ENCODE assay signal across 8 cellular contexts in genomic region chr10:7666253-7667023, GRCh38. TPM values are rescaled to one million over a fixed set of nuclear protein-coding genes. Genes with fewer than 3 reads are reported as not detected.
A peak's percentile ranks its signal among the peaks of the same experiment; 100 is the strongest.
DNase-seq lines count a peak whose midpoint lies in the region; ATAC-seq and TF ChIP-seq lines count a peak whose summit lies in the region.

Gene ITIH5 (minus strand): TSS chr10:7666966. CDS start chr10:7666892, 74 bp downstream.

- H3K27me3 ChIP-seq in HUES48 (ENCODE audit: control insufficient read depth, insufficient read depth, low read length) (peaks cover 47% of the 10 kb centered on the region), kidney epithelial cell (ENCODE audit: control insufficient read depth, insufficient read depth, low read length) (peaks cover 32% of the 10 kb centered on the region)

- no peak for DNase-seq in astrocyte of the cerebellum (ENCODE audit: low read depth)
- DNase-seq in kidney epithelial cell (ENCODE audit: low read depth) = no peak
- no peak for DNase-seq in stimulated activated naive B cell treated with anti-CD40 and anti-IgM and Interleukin-4, amounts not matched to agents 10 μg/mL and 1 μg/mL and 100 μg/mL, for 72 hours
- no peak for DNase-seq in SHP77 (lab: John Stamatoyannopoulos, UW)
- DNase-seq in anterior cingulate cortex (lab: John Stamatoyannopoulos, UW) = no peak
- no peak for DNase-seq in left colon

- ATAC-seq in stimulated activated naive B cell treated with anti-CD40 and anti-IgM and Interleukin-4, amounts not matched to agents 10 μg/mL and 1 μg/mL and 100 μg/mL, for 72 hours (replicated peaks) = peak; percentile 36 to 43
- ATAC-seq in HG03342 (IDR thresholded peaks at IDR 0.05; ENCODE audit: unreplicated experiment) = no peak
- ATAC-seq in left colon = no peak

- intact Hi-C loops in left colon (cut with DNase I, micrococcal nuclease) = no loop called here

- H3K4me1 ChIP-seq in HUES48 (ENCODE audit: control insufficient read depth, insufficient read depth, low read length) = peaks cover 16% of the 10 kb centered on the region; the same call in 1 of the 2 replicates

- no peak for TF ChIP-seq CTCF in astrocyte of the cerebellum (IDR thresholded peaks at IDR 0.05; ENCODE audit: low read depth, low read length, missing control alignments)
- no peak for TF ChIP-seq CTCF in kidney epithelial cell (IDR thresholded peaks at IDR 0.05; ENCODE audit: insufficient read depth, low read length, poor library complexity, severe bottlenecking)

- peak within 1 kb of the TSS; percentile 77 to 79 for H3K4me3 Mint-ChIP-seq in stimulated activated naive B cell treated with anti-CD40 and anti-IgM and Interleukin-4, amounts not matched to agents 10 μg/mL and 1 μg/mL and 100 μg/mL, for 72 hours

- H3K27ac Mint-ChIP-seq in stimulated activated naive B cell treated with anti-CD40 and anti-IgM and Interleukin-4, amounts not matched to agents 10 μg/mL and 1 μg/mL and 100 μg/mL, for 72 hours = no peak within 1 kb of the TSS

- H3K9ac ChIP-seq in HUES48 (ENCODE audit: low read depth, low read length) = no peak within 1 kb of the TSS

- no peaks in the 10 kb centered on the region for H3K9me3 Mint-ChIP-seq in stimulated activated naive B cell treated with anti-CD40 and anti-IgM and Interleukin-4, amounts not matched to agents 10 μg/mL and 1 μg/mL and 100 μg/mL, for 72 hours

- H3K9me3 ChIP-seq in HUES48 (ENCODE audit: control insufficient read depth, insufficient read depth, low read length) = no peaks in the 10 kb centered on the region

- H3K36me3 Mint-ChIP-seq in stimulated activated naive B cell treated with anti-CD40 and anti-IgM and Interleukin-4, amounts not matched to agents 10 μg/mL and 1 μg/mL and 100 μg/mL, for 72 hours = no peaks in the 10 kb centered on the region

- no peak within 1 kb of the TSS for H3K27ac ChIP-seq in HUES48 (ENCODE audit: low read depth, low read length)

- in situ Hi-C loops in astrocyte of the cerebellum (cut with HindIII; ENCODE audit: low sequenced_read_pairs) = no loop called here

- H3K36me3 ChIP-seq in HUES48 (ENCODE audit: control insufficient read depth, insufficient read depth, low read length) = no peaks in the 10 kb centered on the region
- no peaks in the 10 kb centered on the region for H3K36me3 ChIP-seq in kidney epithelial cell (ENCODE audit: control insufficient read depth, insufficient read depth, low read length)

- H3K27me3 Mint-ChIP-seq in stimulated activated naive B cell treated with anti-CD40 and anti-IgM and Interleukin-4, amounts not matched to agents 10 μg/mL and 1 μg/mL and 100 μg/mL, for 72 hours = peaks cover 50 to 71% of the 10 kb centered on the region in 2 donors

- peaks cover 6 to 15% of the 10 kb centered on the region in 2 donors for H3K4me1 Mint-ChIP-seq in stimulated activated naive B cell treated with anti-CD40 and anti-IgM and Interleukin-4, amounts not matched to agents 10 μg/mL and 1 μg/mL and 100 μg/mL, for 72 hours

- H3K4me3 ChIP-seq in HUES48 (ENCODE audit: low read depth, low read length) (peak within 1 kb of the TSS; percentile 65), astrocyte of the cerebellum (ENCODE audit: low read depth, low read length) (peak within 1 kb of the TSS; percentile 42), kidney epithelial cell (ENCODE audit: low read depth, low read length) (peak within 1 kb of the TSS; percentile 39)

RNA-seq across cellular contexts. Expression of gene ITIH5, which starts in this region (rescaled TPM):
- 0.82 and 1.5 TPM in 2 replicates for total RNA-seq in kidney epithelial cell
- 10 to 100 TPM in 1 of 2 donors, 1 to 10 TPM in 1; 2.8 to 14.2 TPM for total RNA-seq in left colon

Comparison
In these comparisons a context has a peak if more than half of its experiments do, and no peak if none do; other contexts are left out.
1. ATAC-seq: peak in stimulated activated naive B cell treated with anti-CD40 and anti-IgM and Interleukin-4, amounts not matched to agents 10 μg/mL and 1 μg/mL and 100 μg/mL, for 72 hours (2 of 2); none in HG03342 (single experiment) and left colon (single experiment).
2. Peak in every context shown above with its lines, with median percentiles within 50 percentile points of each other: H3K4me3 ChIP-seq.